In genomic region chr5:151164687-151165392, GRCh38 we compare ENCODE assay signal across 8 cellular contexts. TPM values are rescaled to one million over a fixed set of nuclear protein-coding genes. Genes with fewer than 3 reads are reported as not detected.
DNase-seq lines count a peak whose midpoint lies in the region; ATAC-seq and TF ChIP-seq lines count a peak whose summit lies in the region.

No MANE protein-coding gene starts in this region.

- ATAC-seq in GM21717 (IDR thresholded peaks at IDR 0.05; ENCODE audit: unreplicated experiment) = peak; percentile 89

- no peak overlapping the region for H3K4me3 ChIP-seq in KMS-11 (IDR thresholded peaks at IDR 0.05; ENCODE audit: insufficient read depth, low read depth, low read length)
- no peak overlapping the region for H3K4me3 ChIP-seq in parathyroid adenoma (ENCODE audit: low read depth, low read length)
- H3K4me3 ChIP-seq in uterus = no peak overlapping the region

- no peak for TF ChIP-seq POLR2A in uterus (IDR thresholded peaks at IDR 0.05)

- H3K27ac ChIP-seq in KMS-11 (no peak overlapping the region), parathyroid adenoma (no peak overlapping the region), uterus (peak overlapping the region in 1 of 2 donors; percentile 22)

- H3K9ac ChIP-seq in KMS-11 = no peak overlapping the region
- H3K9ac ChIP-seq in parathyroid adenoma = no peak overlapping the region

- peak; percentile 77 for DNase-seq in EL
- peak; percentile 21 to 26 for DNase-seq in SHP77 (lab: John Stamatoyannopoulos, UW)
- peak; percentile 64 for DNase-seq in activated gamma-delta T cell treated with anti-CD3 and anti-CD28 coated beads, Interleukin-2, amount 50 U/mL, for 16 hours (ENCODE audit: low read depth)
- DNase-seq in germinal center (ENCODE audit: low spot score) = peak; percentile 76
- DNase-seq in uterus = peak; percentile 82

- H3K4me1 ChIP-seq in KMS-11 (ENCODE audit: low read depth, poor library complexity, severe bottlenecking) (peaks cover 3% of the 10 kb centered on the region), parathyroid adenoma (no peaks in the 10 kb centered on the region), uterus (peaks cover 0 to 4% of the 10 kb centered on the region in 2 donors)

- intact Hi-C loops in uterus (cut with DNase I; ENCODE audit: low total_unique reads) = loop anchor here (2.0 kb wide), 1 partner anchor 38 kb away; no protein-coding TSS in a partner anchor

- H3K36me3 ChIP-seq in KMS-11 (ENCODE audit: insufficient read depth) (no peaks in the 10 kb centered on the region), parathyroid adenoma (ENCODE audit: control insufficient read depth, insufficient read depth, low read length) (no peaks in the 10 kb centered on the region), uterus (no peaks in the 10 kb centered on the region)

- H2AFZ ChIP-seq in KMS-11 (ENCODE audit: low read depth) = 0 out of 2 replicates have a peak overlapping the region, but pooled peaks have one; percentile 5
- peak overlapping the region; percentile 16 for H2AFZ ChIP-seq in parathyroid adenoma

- H3K4me2 ChIP-seq in KMS-11 = no peak overlapping the region
- no peak overlapping the region for H3K4me2 ChIP-seq in parathyroid adenoma (ENCODE audit: low read length)

- H3K27me3 ChIP-seq in KMS-11 (ENCODE audit: insufficient read depth, low read depth) (no peaks in the 10 kb centered on the region), parathyroid adenoma (ENCODE audit: control insufficient read depth, insufficient read depth, low read length) (no peaks in the 10 kb centered on the region), uterus (no peaks in the 10 kb centered on the region)

- no peaks in the 10 kb centered on the region for H3K79me2 ChIP-seq in KMS-11 (ENCODE audit: insufficient read depth, low read depth)
- H3K79me2 ChIP-seq in parathyroid adenoma = peaks cover 3% of the 10 kb centered on the region

- H3K9me3 ChIP-seq in parathyroid adenoma (ENCODE audit: control insufficient read depth, low read length) (no peaks in the 10 kb centered on the region), uterus (no peaks in the 10 kb centered on the region)

- no peaks in the 10 kb centered on the region for H4K20me1 ChIP-seq in KMS-11 (ENCODE audit: insufficient read depth)

- peak; percentile 73 for TF ChIP-seq CTCF in KMS-11 (conservative IDR thresholded peaks at IDR 0.05; ENCODE audit: low read depth, low read length)
- TF ChIP-seq CTCF in parathyroid adenoma (IDR thresholded peaks at IDR 0.05) = peak; percentile 91
- TF ChIP-seq CTCF in uterus (IDR thresholded peaks at IDR 0.05) = peak; percentile 87 to 94 (median 88)

RNA-seq across cellular contexts. Expression of gene ANXA6, which starts 7.3 kb away (rescaled TPM):
- total RNA-seq in uterus = 100 to 1,000 TPM; 131 to 346 (median 252) TPM

RNA-seq across cellular contexts. Expression of gene CCDC69, which starts 59.1 kb away (rescaled TPM):
- total RNA-seq in uterus = 10 to 100 TPM; 19.5 to 76.2 (median 40.6) TPM

Comparison
In these comparisons a context has a peak if more than half of its experiments do, and no peak if none do; other contexts are left out.
1. DNase-seq: peak in every context shown above with its lines; median percentile 82 in uterus; 77 in EL; 76 in germinal center; 64 in activated gamma-delta T cell treated with anti-CD3 and anti-CD28 coated beads, Interleukin-2, amount 50 U/mL, for 16 hours; 24 in SHP77.